21 cellular contexts compared by ENCODE assay signal in genomic region chr12:124583854-124584253, GRCh38. TPM values are rescaled to one million over a fixed set of nuclear protein-coding genes. Genes with fewer than 3 reads are reported as not detected.
DNase-seq lines count a peak whose midpoint lies in the region; ATAC-seq, FAIRE-seq and TF ChIP-seq lines count a peak whose summit lies in the region.
"Had no signal": no experiment of that assay in that cellular context is flagged by ENCODE, and none has a peak within 500 bp of the region (broad histone marks: within the 10 kb centered on the region; RNA-seq: fewer than 3 reads in every experiment).

No MANE protein-coding gene starts in this region.

- BruUV-seq in PC-3 (replicated peaks; lab: Mats Ljungman, UMichigan) (no TSS peak), endothelial cell of umbilical vein (replicated peaks; lab: Mats Ljungman, UMichigan) (no TSS peak)

- intact Hi-C loops in PC-3 (cut with micrococcal nuclease) = no loop called here
- intact Hi-C loops in endothelial cell of umbilical vein (cut with micrococcal nuclease) = loop anchor here (5.0 kb wide), 1 partner anchor 163 kb away; no protein-coding TSS in a partner anchor

- H4K20me1 ChIP-seq in PC-3 (ENCODE audit: low read length) (no peaks in the 10 kb centered on the region), endothelial cell of umbilical vein (replicated peaks; ENCODE audit: control insufficient read depth, extremely low read depth, insufficient read depth, low read length) (no peaks in the 10 kb centered on the region), osteoblast (ENCODE audit: insufficient read depth, low read length) (no peaks in the 10 kb centered on the region)

- no peak overlapping the region for H3K27ac Mint-ChIP-seq in T-helper 2 cell treated with Interferon-gamma antibody and Interleukin-4, amounts not matched to agents 5 μg/mL and 100 μg/mL, for 36 hours
- H3K27ac Mint-ChIP-seq: CD14-positive monocyte, H9, T-cell had no signal

- no peaks in the 10 kb centered on the region for H3K9me1 ChIP-seq in endothelial cell of umbilical vein (replicated peaks; ENCODE audit: control insufficient read depth, extremely low read depth, insufficient read depth, low read length)

- dilution Hi-C loops in endothelial cell of umbilical vein (cut with MboI; ENCODE audit: extremely low pct_ligation_motif_present, low sequenced_read_pairs) = no loop called here

- no peak overlapping the region for H2AFZ ChIP-seq in PC-3 (ENCODE audit: low read length)
- H2AFZ ChIP-seq in endothelial cell of umbilical vein (ENCODE audit: low read depth, low read length) = no peak overlapping the region
- no peak overlapping the region for H2AFZ ChIP-seq in osteoblast (ENCODE audit: low read length)
- H2AFZ ChIP-seq: PC-9 had no signal

- no peak for TF ChIP-seq POLR2A in endothelial cell of umbilical vein (IDR thresholded peaks at IDR 0.05; ENCODE audit: low read depth, low read length)

- peaks cover 18% of the 10 kb centered on the region for H3K27me3 Mint-ChIP-seq in T-helper 2 cell treated with Interferon-gamma antibody and Interleukin-4, amounts not matched to agents 5 μg/mL and 100 μg/mL, for 36 hours (ENCODE audit: low read depth)
- H3K27me3 Mint-ChIP-seq: T-cell had no signal

- ATAC-seq in PC-3 = no peak
- ATAC-seq: T-cell had no signal

- H3K27ac ChIP-seq in PC-3 (ENCODE audit: low read length) (no peak overlapping the region), endothelial cell of umbilical vein (ENCODE audit: insufficient read depth, low read depth, low read length) (no peak overlapping the region), osteoblast (ENCODE audit: low read depth, low read length) (no peak overlapping the region)
- H3K27ac ChIP-seq: PC-9 had no signal

- no peaks in the 10 kb centered on the region for H3K9me2 ChIP-seq in PC-3 (replicated peaks; ENCODE audit: low read length)

- CTCF ChIA-PET in PC-3 (lab: Charles Lee) (interaction anchor here (0.6 kb wide), 2 partner anchors 16 to 103 kb away, joined by 5 to 6 read pairs; partner anchors contain the start of gene NCOR2), endothelial cell of umbilical vein (lab: Charles Lee) (no interaction called here)

- H3K27me3 ChIP-seq in PC-3 (ENCODE audit: low read length) (no peaks in the 10 kb centered on the region), endothelial cell of umbilical vein (ENCODE audit: control insufficient read depth in 2 of 2, insufficient read depth in 2 of 2, low read length in 2 of 2) (no peaks in the 10 kb centered on the region), osteoblast (ENCODE audit: insufficient read depth, low read length) (peaks cover 8% of the 10 kb centered on the region)

- no peaks in the 10 kb centered on the region for H3F3A ChIP-seq in PC-3 (ENCODE audit: low read length, unreplicated experiment)

- POLR2A ChIA-PET in PC-3 (lab: Charles Lee; ENCODE audit: unreplicated experiment) = no interaction called here
- POLR2A ChIA-PET in endothelial cell of umbilical vein (lab: Charles Lee) = no interaction called here

- H3K9ac ChIP-seq in PC-3 (ENCODE audit: low read length) (no peak overlapping the region), endothelial cell of umbilical vein (replicated peaks; ENCODE audit: extremely low read depth, insufficient read depth, low read length) (no peak overlapping the region)

- H3K9me3 Mint-ChIP-seq in T-helper 2 cell treated with Interferon-gamma antibody and Interleukin-4, amounts not matched to agents 5 μg/mL and 100 μg/mL, for 36 hours = no peaks in the 10 kb centered on the region
- H3K9me3 Mint-ChIP-seq: H9 had no signal

- DNase-seq in PC-3 (peak; percentile 10), endothelial cell of umbilical vein (ENCODE audit: low read depth, low spot score) (no peak), osteoblast (ENCODE audit: insufficient read length, low spot score, missing footprints) (peak; percentile 82), NCI-H526 (lab: John Stamatoyannopoulos, UW) (no peak), SKM-1 treated with dmso at 0.1 percent for 144 hours (lab: John Stamatoyannopoulos, UW; ENCODE audit: unreplicated experiment) (no peak)
- DNase-seq in T-helper 2 cell treated with Interferon-gamma antibody and Interleukin-4, amounts not matched to agents 5 μg/mL and 100 μg/mL, for 36 hours (ENCODE audit: low spot score) = no peak
- DNase-seq: ACHN, AML-193, COR-L47, DMS153, EL, H9, NCI-H1048, NCI-H146, NCI-H2107, NCI-H226, NCI-H526 treated with DMSO at 0.1 percent for 48 hours, PC-9, T-cell had no signal

- H3K9me3 ChIP-seq in PC-3 (ENCODE audit: low read length) (no peaks in the 10 kb centered on the region), endothelial cell of umbilical vein (replicated peaks; ENCODE audit: control insufficient read depth, insufficient read depth, low read length) (no peaks in the 10 kb centered on the region), osteoblast (ENCODE audit: low read depth, low read length) (peaks cover 3% of the 10 kb centered on the region)

- no peak for FAIRE-seq in endothelial cell of umbilical vein (lab: Jason Lieb, UNC)

- no peak overlapping the region for H3K4me3 ChIP-seq in PC-3 (ENCODE audit: low read length)
- H3K4me3 ChIP-seq in endothelial cell of umbilical vein (replicated peaks in 1 of 3; ENCODE audit: insufficient read depth in 1 of 3, low read depth in 1 of 3, low read length in 3 of 3) = no peak overlapping the region
- no peak overlapping the region for H3K4me3 ChIP-seq in osteoblast (ENCODE audit: insufficient read depth, low read length)
- H3K4me3 ChIP-seq: PC-9 had no signal

- no peak for TF ChIP-seq EP300 in Ishikawa (IDR thresholded peaks at IDR 0.05; ENCODE audit: borderline replicate concordance)

- H3K4me1 ChIP-seq in PC-3 (ENCODE audit: insufficient read depth, low read length) (peaks cover 3% of the 10 kb centered on the region), endothelial cell of umbilical vein (ENCODE audit: control insufficient read depth, extremely low read depth, insufficient read depth, low read length) (peaks cover 14% of the 10 kb centered on the region), osteoblast (ENCODE audit: insufficient read depth, low read length) (peaks cover 4% of the 10 kb centered on the region)

- H3K4me2 ChIP-seq in PC-3 (ENCODE audit: low read length) (no peak overlapping the region), endothelial cell of umbilical vein (ENCODE audit: insufficient read depth, low read length) (no peak overlapping the region), osteoblast (ENCODE audit: insufficient read depth, low read length) (no peak overlapping the region)
- H3K4me2 ChIP-seq: PC-9 had no signal

- H3K4me1 Mint-ChIP-seq in T-helper 2 cell treated with Interferon-gamma antibody and Interleukin-4, amounts not matched to agents 5 μg/mL and 100 μg/mL, for 36 hours (ENCODE audit: low read depth) = peaks cover 2% of the 10 kb centered on the region

- no peaks in the 10 kb centered on the region for H3K36me3 Mint-ChIP-seq in T-helper 2 cell treated with Interferon-gamma antibody and Interleukin-4, amounts not matched to agents 5 μg/mL and 100 μg/mL, for 36 hours (ENCODE audit: low read depth)
- H3K36me3 Mint-ChIP-seq: T-cell had no signal

- H3K79me2 ChIP-seq in PC-3 (ENCODE audit: low read length) (no peaks in the 10 kb centered on the region), endothelial cell of umbilical vein (ENCODE audit: control insufficient read depth, insufficient read depth, low read length) (no peaks in the 10 kb centered on the region), osteoblast (ENCODE audit: insufficient read depth, low read length) (no peaks in the 10 kb centered on the region)

- TF ChIP-seq CTCF in PC-3 (conservative IDR thresholded peaks at IDR 0.05; ENCODE audit: low read depth, low read length) (no peak), endothelial cell of umbilical vein (IDR thresholded peaks at IDR 0.05; ENCODE audit: extremely low read depth in 1 of 2, insufficient read depth in 1 of 2, low read depth in 1 of 2, low read length in 2 of 2) (no peak), osteoblast (IDR thresholded peaks at IDR 0.05; ENCODE audit: extremely low read depth, low read depth, low read length) (no peak)

- H3K36me3 ChIP-seq in PC-3 (ENCODE audit: low read depth, low read length) = no peaks in the 10 kb centered on the region
- no peaks in the 10 kb centered on the region for H3K36me3 ChIP-seq in endothelial cell of umbilical vein (ENCODE audit: control insufficient read depth in 2 of 2, extremely low read depth in 1 of 2, insufficient read depth in 2 of 2, low read length in 2 of 2)
- H3K36me3 ChIP-seq in osteoblast (ENCODE audit: insufficient read depth, low read length) = no peaks in the 10 kb centered on the region

- TF ChIP-seq RAD21 in Ishikawa (IDR thresholded peaks at IDR 0.05; ENCODE audit: low read depth) = no peak

- H3K4me3 Mint-ChIP-seq in T-helper 2 cell treated with Interferon-gamma antibody and Interleukin-4, amounts not matched to agents 5 μg/mL and 100 μg/mL, for 36 hours = no peak overlapping the region
- H3K4me3 Mint-ChIP-seq: CD14-positive monocyte, H9, T-cell had no signal

TF ChIP-seq in Ishikawa, 13 proteins besides CTCF, POLR2A, EP300 and RAD21 (continues in another document):
- TF ChIP-seq, protein P1, sequence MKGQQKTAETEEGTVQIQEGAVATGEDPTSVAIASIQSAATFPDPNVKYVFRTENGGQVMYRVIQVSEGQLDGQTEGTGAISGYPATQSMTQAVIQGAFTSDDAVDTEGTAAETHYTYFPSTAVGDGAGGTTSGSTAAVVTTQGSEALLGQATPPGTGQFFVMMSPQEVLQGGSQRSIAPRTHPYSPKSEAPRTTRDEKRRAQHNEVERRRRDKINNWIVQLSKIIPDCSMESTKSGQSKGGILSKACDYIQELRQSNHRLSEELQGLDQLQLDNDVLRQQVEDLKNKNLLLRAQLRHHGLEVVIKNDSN (IDR thresholded peaks at IDR 0.05) = peak; percentile 87
- TF ChIP-seq TAF1 (IDR thresholded peaks at IDR 0.05; ENCODE audit: low read depth) = no peak

TF ChIP-seq in endothelial cell of umbilical vein, 7 proteins besides CTCF, POLR2A, EP300 and RAD21 (continues in another document):
- TF ChIP-seq EZH2 (IDR thresholded peaks at IDR 0.05; ENCODE audit: borderline replicate concordance, low read depth, low read length, severe bottlenecking) (no peak), MAX (IDR thresholded peaks at IDR 0.05; ENCODE audit: insufficient read depth, insufficient read length) (peak; percentile 10), GATA2 (IDR thresholded peaks at IDR 0.05; ENCODE audit: insufficient read depth, insufficient read length, low read depth, low read length) (no peak)

RNA-seq across cellular contexts. Expression of gene NCOR2, which starts 16.4 kb away (rescaled TPM):
- total RNA-seq in PC-3 (2014; rRNA removed) = 117 and 218 TPM in 2 replicates
- total RNA-seq in endothelial cell of umbilical vein = 241 and 297 TPM in 2 replicates
- 20.9 and 26.5 TPM in 2 replicates for polyA plus RNA-seq in endothelial cell of umbilical vein
- 28.9 and 33.3 TPM in 2 replicates for polyA plus RNA-seq in endothelial cell of umbilical vein (2011; cell fraction: cytosol; rRNA removed)
- 83.4 and 92.8 TPM in 2 replicates for polyA plus RNA-seq in endothelial cell of umbilical vein (2011; cell fraction: nucleus; rRNA removed)
- polyA plus RNA-seq in endothelial cell of umbilical vein (2012) = 128 and 157 TPM in 2 replicates
- 26.9 and 33.3 TPM in 2 replicates for polyA minus RNA-seq in endothelial cell of umbilical vein
- polyA minus RNA-seq in endothelial cell of umbilical vein (2011; cell fraction: cytosol; rRNA and poly(A)+ RNA removed) = 37.7 TPM
- polyA minus RNA-seq in endothelial cell of umbilical vein (2011; cell fraction: nucleus; rRNA and poly(A)+ RNA removed) = 53.8 and 94.2 TPM in 2 replicates
- total RNA-seq in osteoblast = 45.2 and 47.1 TPM in 2 replicates

Comparison
In these comparisons a context has a peak if more than half of its experiments do, and no peak if none do; other contexts are left out.
1. DNase-seq: peak in PC-3 (single experiment) and osteoblast (single experiment); none in endothelial cell of umbilical vein (single experiment), NCI-H526 (0 of 2), SKM-1 treated with dmso at 0.1 percent for 144 hours (single experiment) and T-helper 2 cell treated with Interferon-gamma antibody and Interleukin-4, amounts not matched to agents 5 μg/mL and 100 μg/mL, for 36 hours (single experiment).